ENCODE assay signal across 10 cellular contexts in the genomic region with DNA sequence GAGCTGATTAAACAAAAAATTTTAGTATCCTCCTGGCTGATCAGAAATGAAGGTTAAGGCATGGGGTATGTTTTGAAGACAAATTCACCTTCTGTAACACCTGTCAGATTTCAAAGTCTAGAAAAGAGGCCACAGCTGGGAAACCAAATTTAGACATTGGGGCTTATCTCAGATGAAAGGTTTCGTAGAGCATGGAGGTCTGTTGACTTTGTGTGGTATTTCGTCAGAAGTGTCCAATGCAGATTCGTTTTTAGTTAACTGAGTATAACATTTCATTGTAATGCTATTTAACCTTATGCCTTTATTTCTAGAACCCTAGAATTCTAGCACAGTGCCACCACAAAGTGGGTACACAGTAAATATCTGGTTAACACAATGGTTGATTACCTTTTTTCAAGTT.
DNase-seq lines count a peak whose midpoint lies in the region; ATAC-seq, FAIRE-seq and TF ChIP-seq lines count a peak whose summit lies in the region.
"Had no signal": no experiment of that assay in that cellular context is flagged by ENCODE, and none has a peak within 500 bp of the region (broad histone marks: within the 10 kb centered on the region; RNA-seq: fewer than 3 reads in every experiment).

No MANE protein-coding gene starts in this region.

- TF ChIP-seq POLR2A in GM12878 (IDR thresholded peaks at IDR 0.05; ENCODE audit: low read depth, low read length) = no peak

- intact Hi-C loops in GM12878 (cut with micrococcal nuclease; ENCODE audit: unreplicated experiment) = no loop called here
- intact Hi-C loops in Calu3 (cut with micrococcal nuclease; ENCODE audit: unreplicated experiment) = loop anchor here (10.0 kb wide), 1 partner anchor 456 kb away; no protein-coding TSS in a partner anchor

- POLR2A ChIA-PET in GM10248 (lab: Yijun Ruan, JAX) (no interaction called here), GM12878 (lab: Charles Lee) (interaction anchor here (0.7 to 2.1 kb wide), 7 partner anchors 9 to 65 kb away, joined by 3 to 9 read pairs (median 3); no protein-coding TSS in a partner anchor)

- RAD21 ChIA-PET in GM12878 (lab: Charles Lee; ENCODE audit: unreplicated experiment) = interaction anchor here (1.0 to 4.7 kb wide), 13 partner anchors 9 to 231 kb away, joined by 3 to 57 read pairs (median 9); partner anchors contain the start of gene FNDC3B

- in situ Hi-C loops in GM12878 (cut with MboI) = no loop called here

- H3K9me3 ChIP-seq in GM12878 (replicated peaks; ENCODE audit: control insufficient read depth, insufficient read depth, low read length) = no peaks in the 10 kb centered on the region
- H3K9me3 ChIP-seq: BLaER1 treated with 17β-estradiol and CSF1 and Interleukin-3, amounts not matched to agents 10 nM and 100 nM had no signal

- BruUV-seq in GM12878 (replicated peaks; lab: Mats Ljungman, UMichigan) (no TSS peak), Calu3 (replicated peaks; lab: Mats Ljungman, UMichigan) (no TSS peak)

- H3K9ac ChIP-seq in GM12878 (ENCODE audit: control insufficient read depth, insufficient read depth, low read length) = no peak overlapping the region
- H3K9ac ChIP-seq: BLaER1 treated with 17β-estradiol and CSF1 and Interleukin-3, amounts not matched to agents 10 nM and 100 nM had no signal

- CTCF ChIA-PET in GM10248 (lab: Yijun Ruan, JAX) = interaction anchor here (1.2 to 2.6 kb wide), 5 partner anchors 8 to 231 kb away, joined by 3 to 8 read pairs (median 5); no protein-coding TSS in a partner anchor
- CTCF ChIA-PET in GM12878 (lab: Yijun Ruan, JAX) = interaction anchor here (0.6 to 4.4 kb wide), 11 partner anchors 9 to 119 kb away, joined by 3 to 30 read pairs (median 4); no protein-coding TSS in a partner anchor
- CTCF ChIA-PET in Calu3 (lab: Charles Lee) = no interaction called here

- no peaks in the 10 kb centered on the region; a peak in 1 of 4 replicates for H3K36me3 ChIP-seq in GM12878 (ENCODE audit: control insufficient read depth in 2 of 2, insufficient read depth in 2 of 2, low read length in 1 of 2)

- ATAC-seq in GM19468 (IDR thresholded peaks at IDR 0.05; ENCODE audit: extremely low read depth, unreplicated experiment) (peak; percentile 72), HG03064 (IDR thresholded peaks at IDR 0.05; ENCODE audit: low read depth, unreplicated experiment) (peak; percentile 51), GM12878 (peak; percentile 75), HG02981 (IDR thresholded peaks at IDR 0.05; ENCODE audit: unreplicated experiment) (no peak)

- 0% methylated on average over 3 of the region's 3 CpGs for WGBS in GM12878 (ENCODE audit: insufficient coverage, insufficient replicate concordance, low lambda C conversion rate, missing lambda C conversion rate)

- SMC1A ChIA-PET in GM12878 (lab: Charles Lee; ENCODE audit: uncharacterized antibody, unreplicated experiment) = interaction anchor here (0.5 to 10.8 kb wide), 28 partner anchors 13 to 222 kb away, joined by 3 to 169 read pairs (median 4); partner anchors contain the start of gene FNDC3B

- TF ChIP-seq EP300 in GM12878 (IDR thresholded peaks at IDR 0.05; ENCODE audit: borderline replicate concordance in 1 of 2, control insufficient read depth in 1 of 2, low read depth in 2 of 2, low read length in 2 of 2) = peak; percentile 48 to 74; a peak in 3 of 4 replicates

- H3K27ac Mint-ChIP-seq in Calu3 (ENCODE audit: unreplicated experiment) = no peak overlapping the region

- FAIRE-seq in GM12878 (lab: Jason Lieb, UNC) = peak; percentile 59

- H3K4me1 Mint-ChIP-seq in Calu3 (ENCODE audit: low read depth, unreplicated experiment) = peaks cover 92% of the 10 kb centered on the region

- TF ChIP-seq CTCF in GM10248 (IDR thresholded peaks at IDR 0.05; ENCODE audit: control extremely low read depth, extremely low read depth, low read depth, missing control alignments) (no peak), GM12878 (IDR thresholded peaks at IDR 0.05 in 2 of 3, conservative IDR thresholded peaks at IDR 0.05 in 1 of 3; ENCODE audit: control insufficient read depth in 2 of 3, extremely low read depth in 1 of 3, insufficient read depth in 1 of 3, low read depth in 3 of 3, low read length in 3 of 3) (no peak), Calu3 (IDR thresholded peaks at IDR 0.05; ENCODE audit: unreplicated experiment) (no peak)

- peaks cover 62% of the 10 kb centered on the region for H3K4me1 ChIP-seq in GM12878 (ENCODE audit: control insufficient read depth, insufficient read depth, low read length)

- no peak for TF ChIP-seq RAD21 in GM12878 (IDR thresholded peaks at IDR 0.05; ENCODE audit: insufficient read depth, low read depth, low read length)

- H3K36me3 Mint-ChIP-seq in Calu3 (ENCODE audit: insufficient read depth, unreplicated experiment) = peaks cover 67% of the 10 kb centered on the region

- no peaks in the 10 kb centered on the region for H4K20me1 ChIP-seq in GM12878 (ENCODE audit: control insufficient read depth, insufficient read depth)

- H3K79me2 ChIP-seq in GM12878 (ENCODE audit: control insufficient read depth, insufficient read depth, low read length) = peaks cover 71% of the 10 kb centered on the region

- no peaks in the 10 kb centered on the region for H3K27me3 Mint-ChIP-seq in Calu3 (ENCODE audit: unreplicated experiment)

- peak overlapping the region; percentile 32 for H3K4me2 ChIP-seq in GM12878 (ENCODE audit: control insufficient read depth, insufficient read depth)

- H3K9me3 Mint-ChIP-seq in Calu3 (ENCODE audit: low read depth, unreplicated experiment) = no peaks in the 10 kb centered on the region

- H3K27me3 ChIP-seq in GM12878 (replicated peaks in 1 of 2; ENCODE audit: control insufficient read depth in 2 of 2, insufficient read depth in 2 of 2, low read length in 1 of 2) = no peaks in the 10 kb centered on the region
- H3K27me3 ChIP-seq: BLaER1 treated with 17β-estradiol and CSF1 and Interleukin-3, amounts not matched to agents 10 nM and 100 nM had no signal

- 0 out of 2 replicates have a peak overlapping the region, but pooled peaks have one; percentile 17 for H3K4me3 ChIP-seq in GM12878
- H3K4me3 ChIP-seq: BLaER1 treated with 17β-estradiol and CSF1 and Interleukin-3, amounts not matched to agents 10 nM and 100 nM; SK-N-MC had no signal

- H2AFZ ChIP-seq in GM12878 (ENCODE audit: control insufficient read depth, low read depth, low read length) = no peak overlapping the region

- no peak overlapping the region for H3K4me3 Mint-ChIP-seq in Calu3 (ENCODE audit: low read depth, unreplicated experiment)

- DNase-seq in GM10248 (ENCODE audit: extremely low spot score) (peak; percentile 25), GM12878 (ENCODE audit: low read depth, low spot score) (peak; percentile 67), NCI-H226 (no peak), DMS114 treated with DMSO at 0.1 percent for 48 hours (lab: John Stamatoyannopoulos, UW; ENCODE audit: unreplicated experiment) (no peak), Calu3 (no peak)

- peak overlapping the region; percentile 85 for H3K27ac ChIP-seq in GM12878 (ENCODE audit: control insufficient read depth, insufficient read depth)
- H3K27ac ChIP-seq: BLaER1 treated with 17β-estradiol and CSF1 and Interleukin-3, amounts not matched to agents 10 nM and 100 nM; SK-N-MC had no signal

TF ChIP-seq in GM12878, 131 proteins besides CTCF, POLR2A, EP300 and RAD21 (continues in another document):
- TF ChIP-seq JUNB (IDR thresholded peaks at IDR 0.05) (0 out of 2 replicates have a peak, but pooled peaks have one; percentile 20), JUND (IDR thresholded peaks at IDR 0.05; ENCODE audit: low read depth, low read length) (no peak), MEF2B (IDR thresholded peaks at IDR 0.05; ENCODE audit: partially characterized antibody, poor library complexity, severe bottlenecking) (peak; percentile 72), MYC (IDR thresholded peaks at IDR 0.05; ENCODE audit: insufficient read depth, insufficient read length, insufficient replicate concordance, low read length, severe bottlenecking) (no peak), BCLAF1 (IDR thresholded peaks at IDR 0.05) (no peak), SREBF2 (IDR thresholded peaks at IDR 0.05; ENCODE audit: low read length) (no peak), NFIC (IDR thresholded peaks at IDR 0.05; ENCODE audit: low read depth, low read length) (peak; percentile 70; the same call in 1 of the 2 replicates), BCL11A (IDR thresholded peaks at IDR 0.05; ENCODE audit: low read depth, low read length) (0 out of 2 replicates have a peak, but pooled peaks have one; percentile 16), BMI1 (IDR thresholded peaks at IDR 0.05; ENCODE audit: borderline replicate concordance) (no peak), WRNIP1 (IDR thresholded peaks at IDR 0.05; ENCODE audit: borderline replicate concordance, low read depth, low read length) (no peak), ZNF274 (IDR thresholded peaks at IDR 0.05; ENCODE audit: insufficient read depth, insufficient read length) (no peak), TCF12 (IDR thresholded peaks at IDR 0.05; ENCODE audit: low read depth, low read length) (peak; percentile 88), GABPA (IDR thresholded peaks at IDR 0.05; ENCODE audit: low read depth) (no peak), GATAD2B (conservative IDR thresholded peaks at IDR 0.05; ENCODE audit: low read depth) (no peak)
- TF ChIP-seq, protein P1, sequence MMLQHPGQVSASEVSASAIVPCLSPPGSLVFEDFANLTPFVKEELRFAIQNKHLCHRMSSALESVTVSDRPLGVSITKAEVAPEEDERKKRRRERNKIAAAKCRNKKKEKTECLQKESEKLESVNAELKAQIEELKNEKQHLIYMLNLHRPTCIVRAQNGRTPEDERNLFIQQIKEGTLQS (IDR thresholded peaks at IDR 0.05; ENCODE audit: borderline replicate concordance, extremely low read depth, low read depth, low read length) = no peak

Comparison
In these comparisons a context has a peak if more than half of its experiments do, and no peak if none do; other contexts are left out.
1. DNase-seq: peak in GM10248 (single experiment) and GM12878 (single experiment); none in NCI-H226 (single experiment), DMS114 treated with DMSO at 0.1 percent for 48 hours (single experiment) and Calu3 (single experiment).